Comparison of ENCODE assay signal across 17 cellular contexts in genomic region chr1:56403321-56403720, GRCh38.
"Had no signal": no experiment of that assay in that cellular context is flagged by ENCODE, and none has a peak within 500 bp of the region (broad histone marks: within the 10 kb centered on the region; RNA-seq: fewer than 3 reads in every experiment).

No MANE protein-coding gene starts in this region.

- H3K4me1 ChIP-seq: gastroesophageal sphincter, sigmoid colon had no signal

- H3K4me3 ChIP-seq: dorsolateral prefrontal cortex, esophagus muscularis mucosa, gastroesophageal sphincter, ovary, right atrium auricular region, sigmoid colon, skin epidermis had no signal

- H3K27ac ChIP-seq: dorsolateral prefrontal cortex, esophagus muscularis mucosa, gastroesophageal sphincter, ovary, sigmoid colon had no signal

- H3K27me3 ChIP-seq: dorsolateral prefrontal cortex, esophagus muscularis mucosa, gastroesophageal sphincter, ovary, right atrium auricular region, sigmoid colon had no signal

- DNase-seq: cortex of kidney; dorsolateral prefrontal cortex; effector CD8-positive, alpha-beta T cell; glutamatergic neuron; islet precursor cell; natural killer cell; nucleus accumbens; ovary; sigmoid colon; stimulated activated CD4-positive, alpha-beta T cell treated with anti-CD3 and anti-CD28 coated beads, Interleukin-12 subunit alpha, Interleukin-12 subunit beta, amount 100 ng/mL, for 4 hours; stimulated activated naive CD4-positive, alpha-beta T cell treated with Interleukin-2 at 50 U/mL for 16 hours; trophoblast cell had no signal

- H3K9me3 ChIP-seq: gastroesophageal sphincter, ovary, right atrium auricular region, sigmoid colon had no signal

- H3K36me3 ChIP-seq: esophagus muscularis mucosa, gastroesophageal sphincter, ovary, right atrium auricular region, sigmoid colon had no signal

- ATAC-seq: gastroesophageal sphincter, left lobe of liver, natural killer cell had no signal
